31 cellular contexts compared by ENCODE assay signal in genomic region chr5:32510860-32511259, GRCh38.
"Had no signal": no experiment of that assay in that cellular context is flagged by ENCODE, and none has a peak within 500 bp of the region (broad histone marks: within the 10 kb centered on the region; RNA-seq: fewer than 3 reads in every experiment).

No MANE protein-coding gene starts in this region.

- H3K4me2 ChIP-seq: PC-9 had no signal

- H2AFZ ChIP-seq: PC-9 had no signal

- H3K36me3 ChIP-seq: MG63, SJCRH30 had no signal

- H3K27me3 ChIP-seq: MG63, SJCRH30 had no signal

- H3K27ac ChIP-seq: PC-9, SJCRH30, SK-N-MC had no signal

- ATAC-seq: Panc1, Right ventricle myocardium inferior, SK-N-SH treated with all-trans-retinoic acid at 6 μM for 48 hours, T-cell had no signal

- DNase-seq: Kasumi-1, MG63, NCI-H1048, NCI-H1092 treated with DMSO at 0.1 percent for 48 hours, NCI-H1105 treated with DMSO at 0.1 percent for 48 hours, NCI-H1417, NCI-H1436, NCI-H146, NCI-H1694, NCI-H187, NCI-H1930, NCI-H2029 treated with DMSO at 0.1 percent for 48 hours, NCI-H2081 treated with DMSO at 0.1 percent for 48 hours, NCI-H2107, NCI-H2171, NCI-H226, NCI-H446 treated with DMSO at 0.1 percent for 48 hours, NCI-H510A, NCI-H526, NCI-H69, NCI-H748 treated with DMSO at 0.1 percent for 48 hours, NCI-H82, PC-9, SHP77, SIG-M5, SJCRH30, T-cell had no signal

- H3K4me3 ChIP-seq: MG63, PC-9, SJCRH30, SK-N-MC had no signal

- H3K9me3 ChIP-seq: MG63 had no signal
